In the genomic region with DNA sequence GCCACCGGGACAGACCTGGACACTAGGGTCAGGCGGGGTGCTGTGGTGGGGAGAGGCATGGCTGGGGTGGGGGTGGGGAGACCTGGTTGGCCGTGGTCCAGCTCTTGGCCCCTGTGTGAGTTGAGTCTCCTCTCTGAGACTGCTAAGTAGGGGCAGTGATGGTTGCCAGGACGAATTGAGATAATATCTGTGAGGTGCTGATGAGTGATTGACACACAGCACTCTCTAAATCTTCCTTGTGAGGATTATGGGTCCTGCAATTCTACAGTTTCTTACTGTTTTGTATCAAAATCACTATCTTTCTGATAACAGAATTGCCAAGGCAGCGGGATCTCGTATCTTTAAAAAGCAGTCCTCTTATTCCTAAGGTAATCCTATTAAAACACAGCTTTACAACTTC, we compare ENCODE assay signal across 1 cellular context.
TF ChIP-seq lines count a peak whose summit lies in the region.

No MANE protein-coding gene starts in this region.

TF ChIP-seq in WTC11, 78 proteins besides CTCF, POLR2A, EP300 and RAD21:
- TF ChIP-seq, protein P1, sequence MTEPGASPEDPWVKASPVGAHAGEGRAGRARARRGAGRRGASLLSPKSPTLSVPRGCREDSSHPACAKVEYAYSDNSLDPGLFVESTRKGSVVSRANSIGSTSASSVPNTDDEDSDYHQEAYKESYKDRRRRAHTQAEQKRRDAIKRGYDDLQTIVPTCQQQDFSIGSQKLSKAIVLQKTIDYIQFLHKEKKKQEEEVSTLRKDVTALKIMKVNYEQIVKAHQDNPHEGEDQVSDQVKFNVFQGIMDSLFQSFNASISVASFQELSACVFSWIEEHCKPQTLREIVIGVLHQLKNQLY (CRISPR knock-in tag; IDR thresholded peaks at IDR 0.05) = no peak
- TF ChIP-seq ZNF416 (CRISPR knock-in tag; IDR thresholded peaks at IDR 0.05) = no peak
- TF ChIP-seq, protein P2, sequence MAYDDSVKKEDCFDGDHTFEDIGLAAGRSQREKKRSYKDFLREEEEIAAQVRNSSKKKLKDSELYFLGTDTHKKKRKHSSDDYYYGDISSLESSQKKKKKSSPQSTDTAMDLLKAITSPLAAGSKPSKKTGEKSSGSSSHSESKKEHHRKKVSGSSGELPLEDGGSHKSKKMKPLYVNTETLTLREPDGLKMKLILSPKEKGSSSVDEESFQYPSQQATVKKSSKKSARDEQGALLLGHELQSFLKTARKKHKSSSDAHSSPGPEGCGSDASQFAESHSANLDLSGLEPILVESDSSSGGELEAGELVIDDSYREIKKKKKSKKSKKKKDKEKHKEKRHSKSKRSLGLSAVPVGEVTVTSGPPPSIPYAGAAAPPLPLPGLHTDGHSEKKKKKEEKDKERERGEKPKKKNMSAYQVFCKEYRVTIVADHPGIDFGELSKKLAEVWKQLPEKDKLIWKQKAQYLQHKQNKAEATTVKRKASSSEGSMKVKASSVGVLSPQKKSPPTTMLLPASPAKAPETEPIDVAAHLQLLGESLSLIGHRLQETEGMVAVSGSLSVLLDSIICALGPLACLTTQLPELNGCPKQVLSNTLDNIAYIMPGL (CRISPR knock-in tag; IDR thresholded peaks at IDR 0.05) = no peak
- no peak for TF ChIP-seq IRF2 (CRISPR knock-in tag; IDR thresholded peaks at IDR 0.05; ENCODE audit: borderline replicate concordance, low read depth)
- TF ChIP-seq ZNF671 (CRISPR knock-in tag; IDR thresholded peaks at IDR 0.05) = no peak
- TF ChIP-seq, protein P3, sequence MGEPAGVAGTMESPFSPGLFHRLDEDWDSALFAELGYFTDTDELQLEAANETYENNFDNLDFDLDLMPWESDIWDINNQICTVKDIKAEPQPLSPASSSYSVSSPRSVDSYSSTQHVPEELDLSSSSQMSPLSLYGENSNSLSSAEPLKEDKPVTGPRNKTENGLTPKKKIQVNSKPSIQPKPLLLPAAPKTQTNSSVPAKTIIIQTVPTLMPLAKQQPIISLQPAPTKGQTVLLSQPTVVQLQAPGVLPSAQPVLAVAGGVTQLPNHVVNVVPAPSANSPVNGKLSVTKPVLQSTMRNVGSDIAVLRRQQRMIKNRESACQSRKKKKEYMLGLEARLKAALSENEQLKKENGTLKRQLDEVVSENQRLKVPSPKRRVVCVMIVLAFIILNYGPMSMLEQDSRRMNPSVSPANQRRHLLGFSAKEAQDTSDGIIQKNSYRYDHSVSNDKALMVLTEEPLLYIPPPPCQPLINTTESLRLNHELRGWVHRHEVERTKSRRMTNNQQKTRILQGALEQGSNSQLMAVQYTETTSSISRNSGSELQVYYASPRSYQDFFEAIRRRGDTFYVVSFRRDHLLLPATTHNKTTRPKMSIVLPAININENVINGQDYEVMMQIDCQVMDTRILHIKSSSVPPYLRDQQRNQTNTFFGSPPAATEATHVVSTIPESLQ (CRISPR knock-in tag; IDR thresholded peaks at IDR 0.05) = no peak
- TF ChIP-seq EMX1 (CRISPR knock-in tag; IDR thresholded peaks at IDR 0.05) = no peak
- TF ChIP-seq, protein P4, sequence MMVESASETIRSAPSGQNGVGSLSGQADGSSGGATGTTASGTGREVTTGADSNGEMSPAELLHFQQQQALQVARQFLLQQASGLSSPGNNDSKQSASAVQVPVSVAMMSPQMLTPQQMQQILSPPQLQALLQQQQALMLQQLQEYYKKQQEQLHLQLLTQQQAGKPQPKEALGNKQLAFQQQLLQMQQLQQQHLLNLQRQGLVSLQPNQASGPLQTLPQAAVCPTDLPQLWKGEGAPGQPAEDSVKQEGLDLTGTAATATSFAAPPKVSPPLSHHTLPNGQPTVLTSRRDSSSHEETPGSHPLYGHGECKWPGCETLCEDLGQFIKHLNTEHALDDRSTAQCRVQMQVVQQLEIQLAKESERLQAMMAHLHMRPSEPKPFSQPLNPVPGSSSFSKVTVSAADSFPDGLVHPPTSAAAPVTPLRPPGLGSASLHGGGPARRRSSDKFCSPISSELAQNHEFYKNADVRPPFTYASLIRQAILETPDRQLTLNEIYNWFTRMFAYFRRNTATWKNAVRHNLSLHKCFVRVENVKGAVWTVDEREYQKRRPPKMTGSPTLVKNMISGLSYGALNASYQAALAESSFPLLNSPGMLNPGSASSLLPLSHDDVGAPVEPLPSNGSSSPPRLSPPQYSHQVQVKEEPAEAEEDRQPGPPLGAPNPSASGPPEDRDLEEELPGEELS (CRISPR knock-in tag; IDR thresholded peaks at IDR 0.05) = no peak
- no peak for TF ChIP-seq RELA (CRISPR knock-in tag; IDR thresholded peaks at IDR 0.05; ENCODE audit: borderline replicate concordance)
